ENCODE assay signal across 1 cellular context in the genomic region with DNA sequence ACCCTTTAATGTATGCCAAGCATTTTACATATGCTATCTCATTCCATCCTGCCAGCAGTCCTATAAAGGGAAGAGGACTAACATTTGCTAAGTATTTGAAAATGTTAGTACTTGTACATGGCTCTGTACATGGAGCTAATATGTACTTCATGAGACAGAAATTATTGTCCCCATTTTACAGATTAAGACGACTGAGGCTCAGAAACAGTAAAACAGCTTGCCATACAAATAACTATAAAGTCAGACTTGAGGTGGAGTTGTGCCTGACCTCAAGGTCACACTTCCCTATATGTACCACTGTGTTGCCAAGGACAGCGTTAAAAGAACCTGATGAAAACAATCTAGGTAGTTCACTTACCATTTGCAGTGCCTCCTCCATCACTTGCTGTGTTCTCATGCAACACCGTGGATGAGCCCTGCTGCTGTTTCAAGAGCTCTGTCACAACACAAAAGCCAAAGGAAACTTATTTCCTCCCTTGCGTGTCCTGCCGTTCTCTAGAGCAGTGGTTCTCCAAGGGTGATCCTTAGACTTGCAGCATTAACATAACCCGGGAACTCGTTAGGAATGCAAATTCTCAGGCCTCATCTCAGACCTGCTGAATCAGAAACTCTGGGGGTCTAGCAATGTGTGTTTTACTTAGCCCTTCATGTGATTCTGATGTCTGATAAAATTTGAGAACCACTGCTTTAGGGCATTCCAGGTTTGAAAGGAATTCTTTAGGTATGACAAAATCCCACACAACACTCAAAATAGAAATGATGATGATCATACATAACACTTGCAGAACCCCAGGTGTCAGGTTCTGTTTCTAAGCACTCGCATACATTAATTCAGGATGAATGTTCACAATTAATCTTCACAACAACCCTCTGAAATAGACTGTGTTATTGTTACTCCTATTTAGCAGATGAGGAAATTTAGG.
TF ChIP-seq lines count a peak whose summit lies in the region.

No MANE protein-coding gene starts in this region.

TF ChIP-seq in SK-N-SH treated with all-trans-retinoic acid at 6 μM for 48 hours, 23 proteins besides CTCF, POLR2A, EP300 and RAD21 (continued from another document):
- TF ChIP-seq, protein P1, sequence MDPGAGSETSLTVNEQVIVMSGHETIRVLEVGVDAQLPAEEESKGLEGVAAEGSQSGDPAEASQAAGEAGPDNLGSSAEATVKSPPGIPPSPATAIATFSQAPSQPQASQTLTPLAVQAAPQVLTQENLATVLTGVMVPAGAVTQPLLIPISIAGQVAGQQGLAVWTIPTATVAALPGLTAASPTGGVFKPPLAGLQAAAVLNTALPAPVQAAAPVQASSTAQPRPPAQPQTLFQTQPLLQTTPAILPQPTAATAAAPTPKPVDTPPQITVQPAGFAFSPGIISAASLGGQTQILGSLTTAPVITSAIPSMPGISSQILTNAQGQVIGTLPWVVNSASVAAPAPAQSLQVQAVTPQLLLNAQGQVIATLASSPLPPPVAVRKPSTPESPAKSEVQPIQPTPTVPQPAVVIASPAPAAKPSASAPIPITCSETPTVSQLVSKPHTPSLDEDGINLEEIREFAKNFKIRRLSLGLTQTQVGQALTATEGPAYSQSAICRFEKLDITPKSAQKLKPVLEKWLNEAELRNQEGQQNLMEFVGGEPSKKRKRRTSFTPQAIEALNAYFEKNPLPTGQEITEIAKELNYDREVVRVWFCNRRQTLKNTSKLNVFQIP (CRISPR knock-in tag; IDR thresholded peaks at IDR 0.05; ENCODE audit: borderline replicate concordance, low read depth): no peak
